ENCODE assay signal across 22 cellular contexts in genomic region chr2:114727012-114727411, GRCh38.
A peak's percentile ranks its signal among the peaks of the same experiment; 100 is the strongest.
DNase-seq lines count a peak whose midpoint lies in the region; ATAC-seq lines count a peak whose summit lies in the region.
"Had no signal": no experiment of that assay in that cellular context is flagged by ENCODE, and none has a peak within 500 bp of the region (broad histone marks: within the 10 kb centered on the region; RNA-seq: fewer than 3 reads in every experiment).

No MANE protein-coding gene starts in this region.

- H3K9me3 ChIP-seq in right cardiac atrium (ENCODE audit: control insufficient read depth, low read length) = no peaks in the 10 kb centered on the region
- H3K9me3 ChIP-seq: BE2C, Caco-2, Peyer's patch had no signal

- WGBS in right cardiac atrium = 17% methylated on average over 3 of the region's 3 CpGs

- no peaks in the 10 kb centered on the region for H3K4me1 Mint-ChIP-seq in activated CD4-positive, alpha-beta memory T cell treated with anti-CD3 and anti-CD28 coated beads for 36 hours (ENCODE audit: low read depth)

- no peaks in the 10 kb centered on the region for H3K4me1 ChIP-seq in right cardiac atrium (ENCODE audit: control insufficient read depth, insufficient read depth, low read length)
- H3K4me1 ChIP-seq: BE2C, Peyer's patch had no signal

- POLR2A ChIA-PET in activated CD4-positive, alpha-beta memory T cell treated with anti-CD3 and anti-CD28 coated beads for 36 hours (lab: Charles Lee) = no interaction called here

- H3K27ac Mint-ChIP-seq in activated CD4-positive, alpha-beta memory T cell treated with anti-CD3 and anti-CD28 coated beads for 36 hours = no peak overlapping the region
- H3K27ac Mint-ChIP-seq: CD4-positive, alpha-beta T cell had no signal

- no peaks in the 10 kb centered on the region for H3K36me3 Mint-ChIP-seq in activated CD4-positive, alpha-beta memory T cell treated with anti-CD3 and anti-CD28 coated beads for 36 hours

- no peak overlapping the region for H3K4me3 Mint-ChIP-seq in activated CD4-positive, alpha-beta memory T cell treated with anti-CD3 and anti-CD28 coated beads for 36 hours
- H3K4me3 Mint-ChIP-seq: CD4-positive, alpha-beta T cell had no signal

- intact Hi-C loops in right cardiac atrium (cut with DNase I) (loop anchor here in 1 of 4 donors (5.0 kb wide), 1 partner anchor 355 kb away; no protein-coding TSS in a partner anchor), Right ventricle myocardium superior (cut with DNase I) (loop anchor here (5.0 kb wide), 1 partner anchor 355 kb away; no protein-coding TSS in a partner anchor)
- intact Hi-C loops in activated CD4-positive, alpha-beta memory T cell treated with anti-CD3 and anti-CD28 coated beads for 36 hours (cut with micrococcal nuclease) = no loop called here

- CTCF ChIA-PET in activated CD4-positive, alpha-beta memory T cell treated with anti-CD3 and anti-CD28 coated beads for 36 hours (lab: Charles Lee) = interaction anchor here (1.1 kb wide), 1 partner anchor 9 kb away, joined by 4 read pairs; no protein-coding TSS in a partner anchor

- H3K4me3 ChIP-seq in right cardiac atrium (ENCODE audit: low read length) = no peak overlapping the region
- H3K4me3 ChIP-seq: GM23248, Peyer's patch had no signal

- H3K27me3 Mint-ChIP-seq in activated CD4-positive, alpha-beta memory T cell treated with anti-CD3 and anti-CD28 coated beads for 36 hours = no peaks in the 10 kb centered on the region
- H3K27me3 Mint-ChIP-seq: CD4-positive, alpha-beta T cell had no signal

- no peaks in the 10 kb centered on the region for H3K9me3 Mint-ChIP-seq in activated CD4-positive, alpha-beta memory T cell treated with anti-CD3 and anti-CD28 coated beads for 36 hours
- H3K9me3 Mint-ChIP-seq: CD4-positive, alpha-beta T cell had no signal

- no peak overlapping the region for H3K27ac ChIP-seq in right cardiac atrium (ENCODE audit: low read length)
- H3K27ac ChIP-seq: GM23248, HL-60, Peyer's patch had no signal

- ATAC-seq in right cardiac atrium (peak in 1 of 2 donors; percentile 78), Right ventricle myocardium superior (ENCODE audit: poor library complexity) (no peak), GM18502 (IDR thresholded peaks at IDR 0.05; ENCODE audit: poor library complexity, unreplicated experiment) (no peak)
- ATAC-seq: HCT116 had no signal

- DNase-seq in right cardiac atrium = peak in 2 of 3 donors; percentile 63 to 72
- DNase-seq in Right ventricle myocardium superior = no peak
- DNase-seq in hippocampal formation (lab: John Stamatoyannopoulos, UW) = peak; percentile 32 to 48
- DNase-seq in pons (ENCODE audit: low spot score) = peak; percentile 58
- DNase-seq in NCI-H526 treated with DMSO at 0.1 percent for 48 hours (lab: John Stamatoyannopoulos, UW) = no peak
- DNase-seq in activated T-cell treated with anti-CD3 and anti-CD28 coated beads, Interleukin-2, amount 50 U/mL, for 48 hours = no peak
- DNase-seq in activated CD4-positive, alpha-beta memory T cell treated with anti-CD3 and anti-CD28 coated beads for 36 hours = no peak
- DNase-seq: BE2C; Caco-2; CD4-positive, alpha-beta T cell; GDM1; GM23248; IMR-90; Karpas-422; NCI-H1092; NCI-H1436 treated with DMSO at 0.1 percent for 48 hours; NCI-H2029; NCI-H2171; Peyer's patch had no signal

- H3K27me3 ChIP-seq in right cardiac atrium (ENCODE audit: control insufficient read depth, insufficient read depth) = no peaks in the 10 kb centered on the region
- H3K27me3 ChIP-seq: BE2C, Peyer's patch had no signal

Comparison
In these comparisons a context has a peak if more than half of its experiments do, and no peak if none do; other contexts are left out.
1. DNase-seq: peak in right cardiac atrium (2 of 3), hippocampal formation (2 of 2) and pons (single experiment); none in Right ventricle myocardium superior (single experiment), NCI-H526 treated with DMSO at 0.1 percent for 48 hours (single experiment), activated T-cell treated with anti-CD3 and anti-CD28 coated beads, Interleukin-2, amount 50 U/mL, for 48 hours (0 of 2) and activated CD4-positive, alpha-beta memory T cell treated with anti-CD3 and anti-CD28 coated beads for 36 hours (single experiment).